Comparison of ENCODE assay signal across 16 cellular contexts in genomic region chr4:85595796-85596559, GRCh38.
DNase-seq lines count a peak whose midpoint lies in the region; ATAC-seq, FAIRE-seq and TF ChIP-seq lines count a peak whose summit lies in the region.
"Had no signal": no experiment of that assay in that cellular context is flagged by ENCODE, and none has a peak within 500 bp of the region (broad histone marks: within the 10 kb centered on the region; RNA-seq: fewer than 3 reads in every experiment).

No MANE protein-coding gene starts in this region.

- H3K4me1 Mint-ChIP-seq in memory B cell: peaks cover 27% of the 10 kb centered on the region
- H3K4me1 Mint-ChIP-seq: CD4-positive, CD25-positive, alpha-beta regulatory T cell had no signal

- in situ Hi-C loops in SK-MEL-5 (cut with HindIII; ENCODE audit: low pct_unique_long_range_greater_than_20kb, low sequenced_read_pairs): no loop called here

- intact Hi-C loops in Right ventricle myocardium superior (cut with DNase I) (no loop called here), spleen (cut with DNase I; ENCODE audit: low total_unique reads) (no loop called here)

- H3K27ac ChIP-seq in spleen: peak overlapping the region in 7 of 8 donors; percentile 52 to 81 (median 66)

- WGBS in spleen, 5 donors: 55 to 75% (median 63%) methylated on average over 1 of the region's 1 CpG

- DNase-seq in SK-MEL-5 (ENCODE audit: low read depth, low spot score) (peak; percentile 22), Right ventricle myocardium superior (no peak), memory B cell (ENCODE audit: low spot score in 2 of 2) (no peak), spleen (no peak), GM19239 (ENCODE audit: insufficient read length, low spot score) (no peak)
- no peak for DNase-seq in activated naive CD4-positive, alpha-beta T cell treated with anti-CD3 and anti-CD28 coated beads, Interleukin-2, amount 50 U/mL, for 72 hours (ENCODE audit: low spot score in 2 of 2)
- DNase-seq: AML-193; Calu3; CD4-positive, CD25-positive, alpha-beta regulatory T cell; DMS79 treated with DMSO at 0.1 percent for 48 hours; GDM1; KG1; NCI-H1092; NCI-H1694; NCI-H446 had no signal

- peak overlapping the region; percentile 5 for H3K27ac Mint-ChIP-seq in memory B cell
- H3K27ac Mint-ChIP-seq in activated naive CD4-positive, alpha-beta T cell treated with anti-CD3 and anti-CD28 coated beads, Interleukin-2, amount 50 U/mL, for 72 hours: no peak overlapping the region
- H3K27ac Mint-ChIP-seq: CD4-positive, CD25-positive, alpha-beta regulatory T cell had no signal

- H3K27me3 ChIP-seq in spleen (replicated peaks in 1 of 7): no peaks in the 10 kb centered on the region

- H3K4me3 ChIP-seq in spleen: no peak overlapping the region

- H3K27me3 Mint-ChIP-seq in memory B cell: no peaks in the 10 kb centered on the region
- H3K27me3 Mint-ChIP-seq: CD4-positive, CD25-positive, alpha-beta regulatory T cell had no signal

- peak; percentile 72 for ATAC-seq in Right ventricle myocardium superior (ENCODE audit: poor library complexity)
- ATAC-seq in memory B cell (ENCODE audit: low read depth): no peak
- no peak for ATAC-seq in HG03139 (IDR thresholded peaks at IDR 0.05; ENCODE audit: unreplicated experiment)
- no peak for ATAC-seq in activated naive CD4-positive, alpha-beta T cell treated with anti-CD3 and anti-CD28 coated beads, Interleukin-2, amount 50 U/mL, for 72 hours

- H3K36me3 Mint-ChIP-seq in memory B cell: peaks cover 30% of the 10 kb centered on the region
- H3K36me3 Mint-ChIP-seq in activated naive CD4-positive, alpha-beta T cell treated with anti-CD3 and anti-CD28 coated beads, Interleukin-2, amount 50 U/mL, for 72 hours: peaks cover 0 to 6% of the 10 kb centered on the region in 2 donors
- H3K36me3 Mint-ChIP-seq: CD4-positive, CD25-positive, alpha-beta regulatory T cell had no signal

- no peak for TF ChIP-seq POLR2A in spleen (IDR thresholded peaks at IDR 0.05)

- H3K4me3 Mint-ChIP-seq in memory B cell: no peak overlapping the region
- H3K4me3 Mint-ChIP-seq: CD4-positive, CD25-positive, alpha-beta regulatory T cell had no signal

- H3K9me3 Mint-ChIP-seq in memory B cell: peaks cover 4% of the 10 kb centered on the region
- H3K9me3 Mint-ChIP-seq in activated naive CD4-positive, alpha-beta T cell treated with anti-CD3 and anti-CD28 coated beads, Interleukin-2, amount 50 U/mL, for 72 hours: peaks cover 5 to 14% of the 10 kb centered on the region in 2 donors

- no peak for TF ChIP-seq CTCF in spleen (IDR thresholded peaks at IDR 0.05 in 8 of 11, conservative IDR thresholded peaks at IDR 0.05 in 3 of 11)

- FAIRE-seq in GM19239 (lab: Jason Lieb, UNC): no peak

- H3K9me3 ChIP-seq in spleen: peaks cover 0 to 9% (median 0%) of the 10 kb centered on the region in 8 donors

- H3K36me3 ChIP-seq in spleen: peaks cover 0 to 5% (median 0%) of the 10 kb centered on the region in 6 donors

- H3K4me1 ChIP-seq in spleen: peaks cover 0 to 28% (median 16%) of the 10 kb centered on the region in 6 donors
